ENCODE assay signal across 9 cellular contexts in genomic region chr3:80688814-80689213, GRCh38.
DNase-seq lines count a peak whose midpoint lies in the region; ATAC-seq and TF ChIP-seq lines count a peak whose summit lies in the region.
"Had no signal": no experiment of that assay in that cellular context is flagged by ENCODE, and none has a peak within 500 bp of the region (broad histone marks: within the 10 kb centered on the region; RNA-seq: fewer than 3 reads in every experiment).

No MANE protein-coding gene starts in this region.

- CTCF ChIA-PET in activated naive CD4-positive, alpha-beta T cell treated with anti-CD3 and anti-CD28 coated beads for 36 hours (lab: Charles Lee), result no interaction called here

- H3K4me1 Mint-ChIP-seq in neural crest cell, result no peaks in the 10 kb centered on the region
- H3K4me1 Mint-ChIP-seq in activated naive CD4-positive, alpha-beta T cell treated with anti-CD3 and anti-CD28 coated beads for 36 hours (ENCODE audit: low read depth), result no peaks in the 10 kb centered on the region

- TF ChIP-seq CTCF in GM10266 (IDR thresholded peaks at IDR 0.05; ENCODE audit: control insufficient read depth, insufficient read depth, low read depth, missing control alignments), result peak; percentile 2
- TF ChIP-seq CTCF in neural crest cell (conservative IDR thresholded peaks at IDR 0.05), result peak; percentile 69

- no peaks in the 10 kb centered on the region for H3K27me3 Mint-ChIP-seq in neural crest cell (ENCODE audit: low read depth)
- no peaks in the 10 kb centered on the region for H3K27me3 Mint-ChIP-seq in activated naive CD4-positive, alpha-beta T cell treated with anti-CD3 and anti-CD28 coated beads for 36 hours (ENCODE audit: low read depth)

- H3K4me3 Mint-ChIP-seq in neural crest cell, result no peak overlapping the region
- no peak overlapping the region for H3K4me3 Mint-ChIP-seq in activated naive CD4-positive, alpha-beta T cell treated with anti-CD3 and anti-CD28 coated beads for 36 hours

- no peaks in the 10 kb centered on the region for H3K9me3 Mint-ChIP-seq in neural crest cell
- peaks cover 6% of the 10 kb centered on the region for H3K9me3 Mint-ChIP-seq in activated naive CD4-positive, alpha-beta T cell treated with anti-CD3 and anti-CD28 coated beads for 36 hours

- DNase-seq in GM10266 (ENCODE audit: extremely low spot score) (no peak), NCI-H2227 treated with DMSO at 0.1 percent for 48 hours (lab: John Stamatoyannopoulos, UW) (peak; percentile 27), dedifferentiated amniotic fluid mesenchymal stem cell (ENCODE audit: extremely low spot score) (peak; percentile 54), neural crest cell (ENCODE audit: low read depth, low spot score) (no peak), GDM1 (lab: John Stamatoyannopoulos, UW) (no peak), ecto neural progenitor cell (ENCODE audit: low spot score) (no peak)
- DNase-seq in activated naive CD4-positive, alpha-beta T cell treated with anti-CD3 and anti-CD28 coated beads for 36 hours, result no peak
- DNase-seq: activated effector memory CD4-positive, alpha-beta T cell treated with anti-CD3 and anti-CD28 coated beads, Interleukin-2, amount 50 U/mL, for 16 hours had no signal

- intact Hi-C loops in activated naive CD4-positive, alpha-beta T cell treated with anti-CD3 and anti-CD28 coated beads for 36 hours (cut with micrococcal nuclease), result loop anchor here (5.0 kb wide), 1 partner anchor 1167 kb away; no protein-coding TSS in a partner anchor

- H3K27ac Mint-ChIP-seq in neural crest cell (ENCODE audit: unreplicated experiment), result no peak overlapping the region
- H3K27ac Mint-ChIP-seq in activated naive CD4-positive, alpha-beta T cell treated with anti-CD3 and anti-CD28 coated beads for 36 hours, result no peak overlapping the region

- ATAC-seq in HG03025 (IDR thresholded peaks at IDR 0.05; ENCODE audit: low FRiP score, unreplicated experiment), result no peak

- no peaks in the 10 kb centered on the region for H3K36me3 Mint-ChIP-seq in neural crest cell (ENCODE audit: low read depth)
- H3K36me3 Mint-ChIP-seq in activated naive CD4-positive, alpha-beta T cell treated with anti-CD3 and anti-CD28 coated beads for 36 hours (ENCODE audit: low read depth), result no peaks in the 10 kb centered on the region

Comparison
In these comparisons a context has a peak if more than half of its experiments do, and no peak if none do; other contexts are left out.
1. DNase-seq: peak in NCI-H2227 treated with DMSO at 0.1 percent for 48 hours (single experiment) and dedifferentiated amniotic fluid mesenchymal stem cell (single experiment); none in GM10266 (single experiment), neural crest cell (single experiment), GDM1 (single experiment), ecto neural progenitor cell (single experiment) and activated naive CD4-positive, alpha-beta T cell treated with anti-CD3 and anti-CD28 coated beads for 36 hours (single experiment).